ENCODE assay signal across 8 cellular contexts in genomic region chr19:10566658-10567410, GRCh38. TPM values are rescaled to one million over a fixed set of nuclear protein-coding genes. Genes with fewer than 3 reads are reported as not detected.
DNase-seq lines count a peak whose midpoint lies in the region; ATAC-seq, FAIRE-seq and TF ChIP-seq lines count a peak whose summit lies in the region.

No MANE protein-coding gene starts in this region.

- WGBS in GM12878 (ENCODE audit: insufficient coverage, insufficient replicate concordance, low lambda C conversion rate, missing lambda C conversion rate): 19% methylated on average over 19 of the region's 19 CpGs

- H3K4me1 ChIP-seq in RWPE2 (ENCODE audit: insufficient read depth, poor library complexity, severe bottlenecking) (peaks cover 4% of the 10 kb centered on the region), GM12878 (ENCODE audit: control insufficient read depth, insufficient read depth, low read length) (peaks cover 23% of the 10 kb centered on the region), muscle layer of duodenum (ENCODE audit: control insufficient read depth in 1 of 2, insufficient read depth in 2 of 2, low read length in 2 of 2) (peaks cover 13 to 38% of the 10 kb centered on the region in 2 donors), upper lobe of right lung (peaks cover 26% of the 10 kb centered on the region)

- H3K4me2 ChIP-seq in GM12878 (ENCODE audit: control insufficient read depth, insufficient read depth): peak overlapping the region; percentile 93

- ATAC-seq in RWPE2 (ENCODE audit: low read depth) (no peak), GM12878 (peak; percentile 40), upper lobe of right lung (no peak), GM21717 (IDR thresholded peaks at IDR 0.05; ENCODE audit: unreplicated experiment) (no peak)

- H3K27me3 ChIP-seq in RWPE2 (ENCODE audit: insufficient read depth, poor library complexity, severe bottlenecking): no peaks in the 10 kb centered on the region
- no peaks in the 10 kb centered on the region for H3K27me3 ChIP-seq in GM12878 (replicated peaks in 1 of 2; ENCODE audit: control insufficient read depth in 2 of 2, insufficient read depth in 2 of 2, low read length in 1 of 2)
- no peaks in the 10 kb centered on the region for H3K27me3 ChIP-seq in muscle layer of duodenum (ENCODE audit: low read depth, low read length)
- H3K27me3 ChIP-seq in upper lobe of right lung: no peaks in the 10 kb centered on the region

- TF ChIP-seq POLR2A in GM12878 (IDR thresholded peaks at IDR 0.05; ENCODE audit: low read depth, low read length): peak; percentile 80

- H4K20me1 ChIP-seq in GM12878 (ENCODE audit: control insufficient read depth, insufficient read depth): no peaks in the 10 kb centered on the region

- DNase-seq in GM20000 (ENCODE audit: low spot score) (peak; percentile 83), RWPE2 (ENCODE audit: low spot score) (no peak), GM12878 (ENCODE audit: low read depth, low spot score) (peak; percentile 82), upper lobe of right lung (no peak), NCI-H1092 (lab: John Stamatoyannopoulos, UW) (no peak), GOT3 (lab: John Stamatoyannopoulos, UW) (no peak)

- RAD21 ChIA-PET in GM12878 (lab: Charles Lee; ENCODE audit: unreplicated experiment): interaction anchor here (0.6 to 3.3 kb wide), 13 partner anchors 13 to 154 kb away, joined by 3 to 16 read pairs (median 4); partner anchors contain the start of gene ATG4D

- no peak for FAIRE-seq in GM12878 (lab: Jason Lieb, UNC)

- H3K9me3 ChIP-seq in RWPE2 (ENCODE audit: severe bottlenecking): no peaks in the 10 kb centered on the region
- H3K9me3 ChIP-seq in GM12878 (replicated peaks; ENCODE audit: control insufficient read depth, insufficient read depth, low read length): no peaks in the 10 kb centered on the region
- no peaks in the 10 kb centered on the region for H3K9me3 ChIP-seq in muscle layer of duodenum (ENCODE audit: control insufficient read depth in 1 of 2, low read length in 2 of 2)
- H3K9me3 ChIP-seq in upper lobe of right lung: no peaks in the 10 kb centered on the region

- CTCF ChIA-PET in GM12878 (lab: Yijun Ruan, JAX): interaction anchor here (0.9 to 5.2 kb wide), 16 partner anchors 14 to 226 kb away, joined by 3 to 35 read pairs (median 4); partner anchors contain the start of genes ATG4D and QTRT1

- peaks cover 13% of the 10 kb centered on the region for H3K79me2 ChIP-seq in GM12878 (ENCODE audit: control insufficient read depth, insufficient read depth, low read length)

- H3K36me3 ChIP-seq in RWPE2 (ENCODE audit: low read depth) (peaks cover 19% of the 10 kb centered on the region), GM12878 (ENCODE audit: control insufficient read depth in 2 of 2, insufficient read depth in 2 of 2, low read length in 1 of 2) (peaks cover 0 to 5% of the 10 kb centered on the region in 2 experiments; a peak in 2 of 4 replicates), muscle layer of duodenum (ENCODE audit: control insufficient read depth in 1 of 2, insufficient read depth in 2 of 2, low read length in 2 of 2) (no peaks in the 10 kb centered on the region), upper lobe of right lung (no peaks in the 10 kb centered on the region)

- SMC1A ChIA-PET in GM12878 (lab: Charles Lee; ENCODE audit: uncharacterized antibody, unreplicated experiment): interaction anchor here (0.6 to 2.4 kb wide), 5 partner anchors 24 to 166 kb away, joined by 3 to 7 read pairs (median 3); no protein-coding TSS in a partner anchor

- H3K4me3 ChIP-seq in RWPE2 (ENCODE audit: severe bottlenecking) (peak overlapping the region; percentile 50), GM12878 (peak overlapping the region; percentile 80), muscle layer of duodenum (ENCODE audit: low read depth in 1 of 2, low read length in 2 of 2) (peak overlapping the region; percentile 64 to 88), upper lobe of right lung (peak overlapping the region; percentile 80)

- intact Hi-C loops in GM12878 (cut with micrococcal nuclease; ENCODE audit: unreplicated experiment): loop anchor here (1.0 to 5.0 kb wide), 3 partner anchors 24 to 165 kb away; partner anchors contain the start of genes ATG4D, CDC37 and ILF3
- intact Hi-C loops in upper lobe of right lung (cut with DNase I): no loop called here

- 0 out of 4 replicates have a peak, but pooled peaks of 1 of the 2 experiments have one; percentile 10 for TF ChIP-seq EP300 in GM12878 (IDR thresholded peaks at IDR 0.05; ENCODE audit: borderline replicate concordance in 1 of 2, control insufficient read depth in 1 of 2, low read depth in 2 of 2, low read length in 2 of 2)

- POLR2A ChIA-PET in GM12878 (lab: Charles Lee): interaction anchor here (0.5 to 1.8 kb wide), 17 partner anchors 20 to 465 kb away, joined by 3 to 9 read pairs (median 3); partner anchors contain the start of genes ATG4D, CDC37 and PDE4A

- no peak for TF ChIP-seq CTCF in GM20000 (IDR thresholded peaks at IDR 0.05; ENCODE audit: extremely low read depth, missing control alignments)
- no peak for TF ChIP-seq CTCF in RWPE2 (IDR thresholded peaks at IDR 0.05; ENCODE audit: poor library complexity, severe bottlenecking)
- no peak for TF ChIP-seq CTCF in GM12878 (IDR thresholded peaks at IDR 0.05 in 2 of 3, conservative IDR thresholded peaks at IDR 0.05 in 1 of 3; ENCODE audit: control insufficient read depth in 2 of 3, extremely low read depth in 1 of 3, insufficient read depth in 1 of 3, low read depth in 3 of 3, low read length in 3 of 3)
- no peak for TF ChIP-seq CTCF in upper lobe of right lung (IDR thresholded peaks at IDR 0.05)

- peak overlapping the region; percentile 59 for H3K9ac ChIP-seq in GM12878 (ENCODE audit: control insufficient read depth, insufficient read depth, low read length)

- in situ Hi-C loops in GM12878 (cut with MboI): loop anchor here (5.0 kb wide), 1 partner anchor 155 kb away; no protein-coding TSS in a partner anchor

- H3K27ac ChIP-seq in RWPE2 (ENCODE audit: poor library complexity, severe bottlenecking): peak overlapping the region; percentile 80
- H3K27ac ChIP-seq in GM12878 (ENCODE audit: control insufficient read depth, insufficient read depth): peak overlapping the region; percentile 88
- peak overlapping the region; percentile 82 for H3K27ac ChIP-seq in muscle layer of duodenum (ENCODE audit: low read length)
- peak overlapping the region; percentile 87 for H3K27ac ChIP-seq in upper lobe of right lung

- H2AFZ ChIP-seq in GM12878 (ENCODE audit: control insufficient read depth, low read depth, low read length): peak overlapping the region; percentile 21; the same call in 1 of the 2 replicates

- no peak for TF ChIP-seq RAD21 in GM12878 (IDR thresholded peaks at IDR 0.05; ENCODE audit: insufficient read depth, low read depth, low read length)

- BruUV-seq in GM12878 (replicated peaks; lab: Mats Ljungman, UMichigan): no TSS peak

RNA-seq across cellular contexts. Expression of gene KRI1, which starts 1.0 kb away (rescaled TPM):
- total RNA-seq in GM12878 (2013; cell fraction: nucleolus; rRNA removed): 18.6 and 20.9 TPM in 2 replicates
- total RNA-seq in GM12878 (2014; rRNA removed): 25.3 and 31.0 TPM in 2 replicates
- total RNA-seq in GM12878 (2014; rRNA removed; fragmentation: Illumina TruSeq; extraction: Trizol): 17.6 and 21.0 TPM in 2 replicates
- total RNA-seq in GM12878 (2021): 32.7 and 36.2 TPM in 2 replicates
- 10.2 TPM for polyA plus RNA-seq in GM12878 (2011; ENCODE audit: low read depth)
- polyA plus RNA-seq in GM12878 (2011; rRNA removed): 17.2 and 17.4 TPM in 2 replicates
- 12.3 and 17.7 TPM in 2 replicates for polyA plus RNA-seq in GM12878 (2011; cell fraction: cytosol; rRNA removed)
- 43.9 and 57.1 TPM in 2 replicates for polyA plus RNA-seq in GM12878 (2011; cell fraction: nucleus; rRNA removed)
- polyA plus RNA-seq in GM12878 (2012): 18.6 and 27.4 TPM in 2 replicates
- polyA plus RNA-seq in GM12878 (2014; fragmentation: Illumina TruSeq; extraction: Trizol): 21.9 and 24.7 TPM in 2 replicates
- polyA plus RNA-seq in GM12878 (2014; fragmentation: Nextera tagmentation; extraction: Ambion mirVana): 1 to 10 TPM in 1 of 2 experiments, under 1 TPM in 1; 0.98 to 3.4 TPM
- 42.5 and 42.6 TPM in 2 replicates for polyA plus RNA-seq in GM12878 (2014; rRNA removed)
- polyA plus RNA-seq in GM12878 (2016; fragmentation: Nextera tagmentation; extraction: Ambion mirVana): 10 to 100 TPM; 24.7 to 27.4 TPM
- polyA minus RNA-seq in GM12878 (2011; rRNA and poly(A)+ RNA removed): 5.3 and 7.0 TPM in 2 replicates
- 8.0 and 9.6 TPM in 2 replicates for polyA minus RNA-seq in GM12878 (2011; cell fraction: cytosol; rRNA and poly(A)+ RNA removed)
- 12.5 and 24.5 TPM in 2 replicates for polyA minus RNA-seq in GM12878 (2011; cell fraction: nucleus; rRNA and poly(A)+ RNA removed)
- total RNA-seq in upper lobe of right lung: 19.6 TPM

RNA-seq across cellular contexts. Expression of gene CDKN2D, which starts 1.9 kb away (rescaled TPM):
- total RNA-seq in GM12878 (2013; cell fraction: nucleolus; rRNA removed): 1.3 and 1.9 TPM in 2 replicates
- total RNA-seq in GM12878 (2014; rRNA removed): 3.4 TPM in 2 replicates
- 7.6 and 8.5 TPM in 2 replicates for total RNA-seq in GM12878 (2014; rRNA removed; fragmentation: Illumina TruSeq; extraction: Trizol)
- 10.2 and 11.0 TPM in 2 replicates for total RNA-seq in GM12878 (2021)
- polyA plus RNA-seq in GM12878 (2011; ENCODE audit: low read depth): 4.1 TPM
- 11.9 and 17.0 TPM in 2 replicates for polyA plus RNA-seq in GM12878 (2011; rRNA removed)
- polyA plus RNA-seq in GM12878 (2011; cell fraction: cytosol; rRNA removed): 19.5 and 28.1 TPM in 2 replicates
- polyA plus RNA-seq in GM12878 (2011; cell fraction: nucleus; rRNA removed): 11.9 and 14.9 TPM in 2 replicates
- 11.9 and 14.9 TPM in 2 replicates for polyA plus RNA-seq in GM12878 (2012)
- 3.6 and 5.2 TPM in 2 replicates for polyA plus RNA-seq in GM12878 (2014; fragmentation: Illumina TruSeq; extraction: Trizol)
- polyA plus RNA-seq in GM12878 (2014; fragmentation: Nextera tagmentation; extraction: Ambion mirVana): 1 to 10 TPM in 1 of 2 experiments, under 1 TPM in 1; 0.53 to 4.9 TPM
- polyA plus RNA-seq in GM12878 (2014; rRNA removed): 17.2 and 18.0 TPM in 2 replicates
- 1 to 10 TPM; 5.9 to 9.3 TPM for polyA plus RNA-seq in GM12878 (2016; fragmentation: Nextera tagmentation; extraction: Ambion mirVana)
- polyA minus RNA-seq in GM12878 (2011; rRNA and poly(A)+ RNA removed): 5.3 and 8.3 TPM in 2 replicates
- 2.9 and 5.2 TPM in 2 replicates for polyA minus RNA-seq in GM12878 (2011; cell fraction: cytosol; rRNA and poly(A)+ RNA removed)
- polyA minus RNA-seq in GM12878 (2011; cell fraction: nucleus; rRNA and poly(A)+ RNA removed): 1.7 and 1.8 TPM in 2 replicates
- 10.5 TPM for total RNA-seq in upper lobe of right lung

RNA-seq across cellular contexts. Expression of gene AP1M2, which starts 20.3 kb away (rescaled TPM):
- not detected in 2 replicates for total RNA-seq in GM12878 (2013; cell fraction: nucleolus; rRNA removed)
- total RNA-seq in GM12878 (2014; rRNA removed) (not detected in 2 replicates), GM12878 (2014; rRNA removed; fragmentation: Illumina TruSeq; extraction: Trizol) (not detected in 2 replicates), GM12878 (2021) (0.21 and 0.72 TPM in 2 replicates), upper lobe of right lung (37.8 TPM)
- not detected for polyA plus RNA-seq in GM12878 (2011; ENCODE audit: low read depth)
- polyA plus RNA-seq in GM12878 (2011; rRNA removed) (not detected in 2 replicates), GM12878 (2014; fragmentation: Illumina TruSeq; extraction: Trizol) (not detected in 2 replicates), GM12878 (2014; fragmentation: Nextera tagmentation; extraction: Ambion mirVana) (not detected), GM12878 (2014; rRNA removed) (not detected in 2 replicates), GM12878 (2016; fragmentation: Nextera tagmentation; extraction: Ambion mirVana) (not detected)
- polyA plus RNA-seq in GM12878 (2011; cell fraction: cytosol; rRNA removed): not detected in 2 replicates
- polyA plus RNA-seq in GM12878 (2011; cell fraction: nucleus; rRNA removed): not detected in 2 replicates
- polyA plus RNA-seq in GM12878 (2012): not detected in 2 replicates
- not detected in 2 replicates for polyA minus RNA-seq in GM12878 (2011; rRNA and poly(A)+ RNA removed)
- 1.3 and 2.1 TPM in 2 replicates for polyA minus RNA-seq in GM12878 (2011; cell fraction: cytosol; rRNA and poly(A)+ RNA removed)
- polyA minus RNA-seq in GM12878 (2011; cell fraction: nucleus; rRNA and poly(A)+ RNA removed): 0.48 TPM in 1 of 2 replicates, not detected in the other

RNA-seq across cellular contexts. Expression of gene ATG4D, which starts 23.1 kb away (rescaled TPM):
- 11.7 and 13.3 TPM in 2 replicates for total RNA-seq in GM12878 (2013; cell fraction: nucleolus; rRNA removed)
- 15.6 and 16.8 TPM in 2 replicates for total RNA-seq in GM12878 (2014; rRNA removed)
- total RNA-seq in GM12878 (2014; rRNA removed; fragmentation: Illumina TruSeq; extraction: Trizol): 8.1 and 8.4 TPM in 2 replicates
- 24.2 and 24.3 TPM in 2 replicates for total RNA-seq in GM12878 (2021)
- polyA plus RNA-seq in GM12878 (2011; ENCODE audit: low read depth): 7.4 TPM
- 7.9 and 14.5 TPM in 2 replicates for polyA plus RNA-seq in GM12878 (2011; rRNA removed)
- polyA plus RNA-seq in GM12878 (2011; cell fraction: cytosol; rRNA removed): 20.2 and 26.1 TPM in 2 replicates
- polyA plus RNA-seq in GM12878 (2011; cell fraction: nucleus; rRNA removed): 45.2 and 57.3 TPM in 2 replicates
- polyA plus RNA-seq in GM12878 (2012): 17.3 and 23.3 TPM in 2 replicates
- polyA plus RNA-seq in GM12878 (2014; fragmentation: Illumina TruSeq; extraction: Trizol): 1.2 and 7.7 TPM in 2 replicates
- polyA plus RNA-seq in GM12878 (2014; fragmentation: Nextera tagmentation; extraction: Ambion mirVana): 1 to 10 TPM in 1 of 2 experiments, under 1 TPM in 1; 0.39 to 2.3 TPM
- polyA plus RNA-seq in GM12878 (2014; rRNA removed): 26.7 and 28.7 TPM in 2 replicates
- polyA plus RNA-seq in GM12878 (2016; fragmentation: Nextera tagmentation; extraction: Ambion mirVana): 10 to 100 TPM; 12.4 to 14.6 TPM
- polyA minus RNA-seq in GM12878 (2011; rRNA and poly(A)+ RNA removed): 10.1 and 22.5 TPM in 2 replicates
- polyA minus RNA-seq in GM12878 (2011; cell fraction: cytosol; rRNA and poly(A)+ RNA removed): 6.4 and 9.4 TPM in 2 replicates
- polyA minus RNA-seq in GM12878 (2011; cell fraction: nucleus; rRNA and poly(A)+ RNA removed): 10.0 and 14.4 TPM in 2 replicates
- 21.0 TPM for total RNA-seq in upper lobe of right lung

RNA-seq across cellular contexts. Expression of gene S1PR5, which starts 49.6 kb away (rescaled TPM):
- total RNA-seq in GM12878 (2013; cell fraction: nucleolus; rRNA removed): not detected in 2 replicates
- total RNA-seq in GM12878 (2014; rRNA removed): 0.11 TPM in 1 of 2 replicates, not detected in the other
- total RNA-seq in GM12878 (2014; rRNA removed; fragmentation: Illumina TruSeq; extraction: Trizol): 0.14 TPM in 1 of 2 replicates, not detected in the other
- not detected in 2 replicates for total RNA-seq in GM12878 (2021)
- not detected for polyA plus RNA-seq in GM12878 (2011; ENCODE audit: low read depth)
- polyA plus RNA-seq in GM12878 (2011; rRNA removed): 0.04 TPM in 1 of 2 replicates, not detected in the other
- polyA plus RNA-seq in GM12878 (2011; cell fraction: cytosol; rRNA removed): 0.03 TPM in 1 of 2 replicates, not detected in the other
- polyA plus RNA-seq in GM12878 (2011; cell fraction: nucleus; rRNA removed): not detected in 2 replicates
- polyA plus RNA-seq in GM12878 (2012): not detected in 2 replicates
- polyA plus RNA-seq in GM12878 (2014; fragmentation: Illumina TruSeq; extraction: Trizol): not detected in 2 replicates
- polyA plus RNA-seq in GM12878 (2014; fragmentation: Nextera tagmentation; extraction: Ambion mirVana): not detected
- 0.14 TPM in 1 of 2 replicates, not detected in the other for polyA plus RNA-seq in GM12878 (2014; rRNA removed)
- not detected for polyA plus RNA-seq in GM12878 (2016; fragmentation: Nextera tagmentation; extraction: Ambion mirVana)
- not detected in 2 replicates for polyA minus RNA-seq in GM12878 (2011; rRNA and poly(A)+ RNA removed)
- not detected in 2 replicates for polyA minus RNA-seq in GM12878 (2011; cell fraction: cytosol; rRNA and poly(A)+ RNA removed)
- polyA minus RNA-seq in GM12878 (2011; cell fraction: nucleus; rRNA and poly(A)+ RNA removed): not detected in 2 replicates
- total RNA-seq in upper lobe of right lung: 2.1 TPM

Comparison
In these comparisons a context has a peak if more than half of its experiments do, and no peak if none do; other contexts are left out.
1. DNase-seq: peak in GM20000 (single experiment) and GM12878 (single experiment); none in RWPE2 (single experiment), upper lobe of right lung (single experiment), NCI-H1092 (single experiment) and GOT3 (single experiment).
2. RNA of gene AP1M2, which starts 20.3 kb away (total RNA-seq): 37.8 TPM in upper lobe of right lung (single experiment); 0.21 to 0.72 TPM in GM12878; every median in the first group is over 10 times any median in the second.
3. Peak in every context shown above with its lines, with median percentiles within 50 percentile points of each other: H3K27ac ChIP-seq and H3K4me3 ChIP-seq.